37 cellular contexts compared by ENCODE assay signal in the genomic region with DNA sequence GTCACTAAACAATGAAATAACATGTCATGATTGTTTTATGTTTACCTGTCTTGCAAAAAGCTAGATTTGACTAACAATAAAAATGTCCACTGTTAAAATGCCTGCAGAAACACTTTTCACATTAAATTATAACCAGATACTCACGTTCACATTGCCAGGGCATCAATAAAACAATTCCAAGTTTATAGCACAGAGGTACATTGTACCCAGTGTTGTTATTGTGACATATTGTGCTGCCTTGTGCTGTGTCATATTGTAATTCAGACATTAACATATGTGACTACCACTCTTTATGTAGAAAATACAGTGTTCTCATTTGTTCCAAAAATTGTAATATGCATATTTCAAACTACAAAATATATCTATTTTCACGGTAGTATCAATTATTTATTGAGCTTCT.
"Had no signal": no experiment of that assay in that cellular context is flagged by ENCODE, and none has a peak within 500 bp of the region (broad histone marks: within the 10 kb centered on the region; RNA-seq: fewer than 3 reads in every experiment).

No MANE protein-coding gene starts in this region.

- H3K27ac Mint-ChIP-seq: activated naive CD4-positive, alpha-beta T cell treated with anti-CD3 and anti-CD28 coated beads for 36 hours; activated naive CD4-positive, alpha-beta T cell treated with anti-CD3 and anti-CD28 coated beads, Interleukin-2, amount 10 ng/mL, durations not matched to agents 7 days and 5 days; activated naive CD4-positive, alpha-beta T cell treated with anti-CD3 and anti-CD28 coated beads, Interleukin-2, amount 50 U/mL, for 24 hours; activated naive CD4-positive, alpha-beta T cell treated with anti-CD3 and anti-CD28 coated beads, Interleukin-2, amount 50 U/mL, for 72 hours; activated naive CD8-positive, alpha-beta T cell; activated naive CD8-positive, alpha-beta T cell treated with anti-CD3 and anti-CD28 coated beads for 36 hours; activated naive CD8-positive, alpha-beta T cell treated with anti-CD3 and anti-CD28 coated beads, Interleukin-2, amount 10 ng/mL, durations not matched to agents 7 days and 5 days; activated naive CD8-positive, alpha-beta T cell treated with anti-CD3 and anti-CD28 coated beads, Interleukin-2, amount 50 U/mL, for 24 hours; activated T-cell treated with anti-CD3 and anti-CD28 coated beads, Interleukin-2, amount 50 U/mL, for 24 hours; activated T-cell treated with anti-CD3 and anti-CD28 coated beads, Interleukin-2, amount 50 U/mL, for 72 hours; activated T-helper 1 cell treated with anti-CD3 and anti-CD28 coated beads, Interleukin-12 subunit alpha, Interleukin-12 subunit beta, Interleukin-2, Interleukin-4 antibody, amounts not matched to agents 30 ng/mL and 10 ng/mL and 1 ng/mL, durations not matched to agents 14 hours and 24 hours and 36 hours; activated T-helper 17 cell treated with anti-CD3 and anti-CD28 coated beads, Interleukin-2, amount 50 U/mL, for 72 hours; activated T-helper 2 cell treated with anti-CD3 and anti-CD28 coated beads, Interferon-gamma antibody, Interleukin-2, Interleukin-4, amounts not matched to agents 10 μg/mL and 5 μg/mL and 100 μg/mL, durations not matched to agents 14 hours and 24 hours and 36 hours; brain had no signal

- H3K4me1 ChIP-seq: adrenal gland, ascending aorta, body of pancreas, breast epithelium had no signal

- H3K4me1 Mint-ChIP-seq: activated naive CD4-positive, alpha-beta T cell treated with anti-CD3 and anti-CD28 coated beads, Interleukin-2, amount 10 ng/mL, durations not matched to agents 7 days and 5 days; activated naive CD4-positive, alpha-beta T cell treated with anti-CD3 and anti-CD28 coated beads, Interleukin-2, amount 50 U/mL, for 24 hours; activated naive CD8-positive, alpha-beta T cell treated with anti-CD3 and anti-CD28 coated beads for 36 hours; activated naive CD8-positive, alpha-beta T cell treated with anti-CD3 and anti-CD28 coated beads, Interleukin-2, amount 10 ng/mL, durations not matched to agents 7 days and 5 days; activated naive CD8-positive, alpha-beta T cell treated with anti-CD3 and anti-CD28 coated beads, Interleukin-2, amount 50 U/mL, for 24 hours; activated T-helper 17 cell treated with anti-CD3 and anti-CD28 coated beads, Interleukin-2, amount 50 U/mL, for 72 hours; brain; central memory CD8-positive, alpha-beta T cell had no signal

- H3K4me3 Mint-ChIP-seq: activated naive CD4-positive, alpha-beta T cell treated with anti-CD3 and anti-CD28 coated beads for 36 hours; activated naive CD4-positive, alpha-beta T cell treated with anti-CD3 and anti-CD28 coated beads, Interleukin-2, amount 10 ng/mL, durations not matched to agents 7 days and 5 days; activated naive CD4-positive, alpha-beta T cell treated with anti-CD3 and anti-CD28 coated beads, Interleukin-2, amount 50 U/mL, for 24 hours; activated naive CD8-positive, alpha-beta T cell; activated naive CD8-positive, alpha-beta T cell treated with anti-CD3 and anti-CD28 coated beads for 36 hours; activated naive CD8-positive, alpha-beta T cell treated with anti-CD3 and anti-CD28 coated beads, Interleukin-2, amount 10 ng/mL, durations not matched to agents 7 days and 5 days; activated naive CD8-positive, alpha-beta T cell treated with anti-CD3 and anti-CD28 coated beads, Interleukin-2, amount 50 U/mL, for 24 hours; activated T-cell treated with anti-CD3 and anti-CD28 coated beads, Interleukin-2, amount 50 U/mL, for 24 hours; activated T-cell treated with anti-CD3 and anti-CD28 coated beads, Interleukin-2, amount 50 U/mL, for 4 hours; activated T-cell treated with anti-CD3 and anti-CD28 coated beads, Interleukin-2, amount 50 U/mL, for 72 hours; activated T-helper 1 cell treated with anti-CD3 and anti-CD28 coated beads, Interleukin-12 subunit alpha, Interleukin-12 subunit beta, Interleukin-2, Interleukin-4 antibody, amounts not matched to agents 30 ng/mL and 10 ng/mL and 1 ng/mL, durations not matched to agents 14 hours and 24 hours and 36 hours; activated T-helper 17 cell treated with anti-CD3 and anti-CD28 coated beads, Interleukin-2, amount 50 U/mL, for 72 hours; brain; central memory CD8-positive, alpha-beta T cell had no signal

- DNase-seq: activated effector memory CD4-positive, alpha-beta T cell treated with anti-CD3 and anti-CD28 coated beads, Interleukin-2, amount 50 U/mL, for 16 hours; activated effector memory CD4-positive, alpha-beta T cell treated with Interleukin-2 at 50 U/mL for 16 hours; activated gamma-delta T cell; activated gamma-delta T cell treated with Interleukin-2 at 50 U/mL for 16 hours; activated naive CD4-positive, alpha-beta T cell; activated naive CD4-positive, alpha-beta T cell treated with anti-CD3 and anti-CD28 coated beads for 36 hours; activated naive CD4-positive, alpha-beta T cell treated with anti-CD3 and anti-CD28 coated beads, Interleukin-2, amount 10 ng/mL, durations not matched to agents 7 days and 5 days; activated naive CD4-positive, alpha-beta T cell treated with anti-CD3 and anti-CD28 coated beads, Interleukin-2, amount 50 U/mL, for 16 hours; activated naive CD4-positive, alpha-beta T cell treated with Interleukin-2 at 50 U/mL for 16 hours; activated naive CD8-positive, alpha-beta T cell treated with anti-CD3 and anti-CD28 coated beads for 36 hours; activated naive CD8-positive, alpha-beta T cell treated with anti-CD3 and anti-CD28 coated beads, Interleukin-2, amount 10 ng/mL, durations not matched to agents 7 days and 5 days; activated naive CD8-positive, alpha-beta T cell treated with anti-CD3 and anti-CD28 coated beads, Interleukin-2, amount 50 U/mL, for 24 hours; activated T-cell treated with anti-CD3 and anti-CD28 coated beads, Interleukin-2, amount 50 U/mL, for 24 hours; activated T-cell treated with anti-CD3 and anti-CD28 coated beads, Interleukin-2, amount 50 U/mL, for 4 hours; activated T-cell treated with anti-CD3 and anti-CD28 coated beads, Interleukin-2, amount 50 U/mL, for 48 hours; activated T-cell treated with anti-CD3 and anti-CD28 coated beads, Interleukin-2, amount 50 U/mL, for 72 hours; adrenal gland; amniotic stem cell; amygdala; anterior cingulate cortex; aorta; body of pancreas; brain microvascular endothelial cell; caudate nucleus; central memory CD4-positive, alpha-beta T cell; cerebellar nuclear complex had no signal

- H3K27me3 ChIP-seq: adrenal gland, ascending aorta, body of pancreas, brain microvascular endothelial cell, breast epithelium, cardiac muscle cell had no signal

- H3K4me3 ChIP-seq: adrenal gland, ascending aorta, body of pancreas, breast epithelium, cardiac muscle cell had no signal

- H3K9me3 ChIP-seq: adrenal gland, ascending aorta, body of pancreas, breast epithelium had no signal

- H3K27me3 Mint-ChIP-seq: activated naive CD4-positive, alpha-beta T cell treated with anti-CD3 and anti-CD28 coated beads, Interleukin-2, amount 10 ng/mL, durations not matched to agents 7 days and 5 days; activated naive CD4-positive, alpha-beta T cell treated with anti-CD3 and anti-CD28 coated beads, Interleukin-2, amount 50 U/mL, for 24 hours; activated naive CD8-positive, alpha-beta T cell; activated naive CD8-positive, alpha-beta T cell treated with anti-CD3 and anti-CD28 coated beads for 36 hours; activated naive CD8-positive, alpha-beta T cell treated with anti-CD3 and anti-CD28 coated beads, Interleukin-2, amount 10 ng/mL, durations not matched to agents 7 days and 5 days; activated naive CD8-positive, alpha-beta T cell treated with anti-CD3 and anti-CD28 coated beads, Interleukin-2, amount 50 U/mL, for 24 hours; activated T-cell treated with anti-CD3 and anti-CD28 coated beads, Interleukin-2, amount 50 U/mL, for 24 hours; activated T-helper 17 cell treated with anti-CD3 and anti-CD28 coated beads, Interleukin-2, amount 50 U/mL, for 72 hours; brain; central memory CD8-positive, alpha-beta T cell had no signal

- ATAC-seq: activated naive CD4-positive, alpha-beta T cell treated with anti-CD3 and anti-CD28 coated beads, Interleukin-2, amount 50 U/mL, for 72 hours; activated naive CD8-positive, alpha-beta T cell treated with anti-CD3 and anti-CD28 coated beads, Interleukin-2, amount 50 U/mL, for 24 hours; activated T-cell treated with anti-CD3 and anti-CD28 coated beads, Interleukin-2, amount 50 U/mL, for 4 hours; activated T-cell treated with anti-CD3 and anti-CD28 coated beads, Interleukin-2, amount 50 U/mL, for 72 hours; activated T-helper 17 cell treated with anti-CD3 and anti-CD28 coated beads, Interleukin-2, amount 50 U/mL, for 72 hours; body of pancreas had no signal

- H3K36me3 ChIP-seq: adrenal gland, ascending aorta, brain microvascular endothelial cell, breast epithelium, cardiac muscle cell had no signal

- H3K27ac ChIP-seq: adrenal gland, ascending aorta, body of pancreas, brain microvascular endothelial cell, breast epithelium, cardiac muscle cell had no signal

- H3K36me3 Mint-ChIP-seq: activated naive CD4-positive, alpha-beta T cell treated with anti-CD3 and anti-CD28 coated beads, Interleukin-2, amount 10 ng/mL, durations not matched to agents 7 days and 5 days; activated naive CD4-positive, alpha-beta T cell treated with anti-CD3 and anti-CD28 coated beads, Interleukin-2, amount 50 U/mL, for 24 hours; activated naive CD4-positive, alpha-beta T cell treated with anti-CD3 and anti-CD28 coated beads, Interleukin-2, amount 50 U/mL, for 72 hours; activated naive CD8-positive, alpha-beta T cell; activated naive CD8-positive, alpha-beta T cell treated with anti-CD3 and anti-CD28 coated beads for 36 hours; activated naive CD8-positive, alpha-beta T cell treated with anti-CD3 and anti-CD28 coated beads, Interleukin-2, amount 10 ng/mL, durations not matched to agents 7 days and 5 days; brain had no signal
